8 cellular contexts compared by ENCODE assay signal in the genomic region with DNA sequence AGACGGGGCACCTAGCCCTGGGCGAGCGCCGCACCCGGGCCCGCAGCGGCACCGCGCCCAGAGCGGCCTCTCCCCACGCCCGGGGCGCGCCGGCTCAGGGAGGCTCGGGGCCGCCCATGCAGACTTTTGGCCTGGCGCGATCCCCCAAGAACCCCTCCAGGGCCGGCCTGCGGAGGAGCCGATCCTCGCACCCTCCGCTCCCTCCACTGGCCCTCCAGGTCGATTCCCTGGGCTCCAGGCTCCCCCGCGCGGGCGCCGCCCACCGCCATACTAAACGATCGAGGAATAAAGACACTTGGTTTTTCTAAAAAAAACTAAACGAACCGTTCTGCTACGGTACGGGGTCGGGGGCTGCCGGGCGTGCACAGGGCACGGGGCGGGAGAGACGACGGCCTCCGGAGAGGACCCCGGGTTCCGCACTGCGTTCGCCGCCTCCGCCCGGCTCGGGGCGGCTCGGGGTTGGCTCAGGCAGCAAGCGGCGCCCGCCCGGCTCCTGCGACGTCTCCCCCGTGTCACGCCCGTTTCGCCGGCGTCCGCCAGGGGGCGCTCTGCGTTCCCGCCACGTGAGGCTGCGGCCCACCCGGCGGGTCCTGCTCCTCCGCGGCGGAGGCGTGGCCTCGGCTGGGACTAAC. TPM values are rescaled to one million over a fixed set of nuclear protein-coding genes. Genes with fewer than 3 reads are reported as not detected.
A peak's percentile ranks its signal among the peaks of the same experiment; 100 is the strongest.
DNase-seq lines count a peak whose midpoint lies in the region; ATAC-seq and TF ChIP-seq lines count a peak whose summit lies in the region.

No MANE protein-coding gene starts in this region.

- ATAC-seq in HG02571 (IDR thresholded peaks at IDR 0.05; ENCODE audit: unreplicated experiment), result peak; percentile 76

- no peaks in the 10 kb centered on the region for H3K27me3 Mint-ChIP-seq in activated naive CD4-positive, alpha-beta T cell treated with anti-CD3 and anti-CD28 coated beads, Interleukin-2, amount 50 U/mL, for 24 hours

- peak overlapping the region; percentile 88 for H3K4me3 Mint-ChIP-seq in activated naive CD4-positive, alpha-beta T cell treated with anti-CD3 and anti-CD28 coated beads, Interleukin-2, amount 50 U/mL, for 24 hours

- peaks cover 9% of the 10 kb centered on the region for H3K79me2 ChIP-seq in osteoblast (ENCODE audit: insufficient read depth, low read length)

- peak overlapping the region; percentile 91 for H3K9ac ChIP-seq in SK-N-MC (ENCODE audit: insufficient read length)

- H4K20me1 ChIP-seq in osteoblast (ENCODE audit: insufficient read depth, low read length), result peaks cover 26% of the 10 kb centered on the region

- H3K4me2 ChIP-seq in osteoblast (ENCODE audit: insufficient read depth, low read length), result peak overlapping the region; percentile 79

- TF ChIP-seq POLR2A in GM10847 (IDR thresholded peaks at IDR 0.05; ENCODE audit: extremely low read depth, insufficient read length), result peak; percentile 48
- TF ChIP-seq POLR2A in NB4 (IDR thresholded peaks at IDR 0.05; ENCODE audit: extremely low read depth, insufficient read length), result no peak
- no peak for TF ChIP-seq POLR2A in testis (IDR thresholded peaks at IDR 0.05)

- H3K4me1 Mint-ChIP-seq in activated naive CD4-positive, alpha-beta T cell treated with anti-CD3 and anti-CD28 coated beads, Interleukin-2, amount 50 U/mL, for 24 hours, result peaks cover 16% of the 10 kb centered on the region

- H3K4me1 ChIP-seq in osteoblast (ENCODE audit: insufficient read depth, low read length) (peaks cover 9% of the 10 kb centered on the region), testis (peaks cover 6% of the 10 kb centered on the region)

- TF ChIP-seq CTCF in NB4 (IDR thresholded peaks at IDR 0.05; ENCODE audit: low read depth, low read length), result peak; percentile 53
- TF ChIP-seq CTCF in osteoblast (IDR thresholded peaks at IDR 0.05; ENCODE audit: extremely low read depth, low read depth, low read length), result peak; percentile 56
- TF ChIP-seq CTCF in testis (IDR thresholded peaks at IDR 0.05), result peak; percentile 96 to 99 (median 97)

- H3K27ac ChIP-seq in SK-N-MC (peak overlapping the region; percentile 73; the same call in 1 of the 2 replicates), osteoblast (ENCODE audit: low read depth, low read length) (no peak overlapping the region), testis (peak overlapping the region; percentile 65 to 95)

- peak; percentile 97 for DNase-seq in NB4 (ENCODE audit: low read depth)
- DNase-seq in SK-N-MC (ENCODE audit: low read depth, low spot score), result no peak
- DNase-seq in glomerular visceral epithelial cell (ENCODE audit: extremely low spot score), result peak; percentile 92
- DNase-seq in osteoblast (ENCODE audit: insufficient read length, low spot score, missing footprints), result peak; percentile 100
- peak; percentile 95 for DNase-seq in testis

- H3K9me3 Mint-ChIP-seq in activated naive CD4-positive, alpha-beta T cell treated with anti-CD3 and anti-CD28 coated beads, Interleukin-2, amount 50 U/mL, for 24 hours, result no peaks in the 10 kb centered on the region

- H3K9me3 ChIP-seq in SK-N-MC (ENCODE audit: low read depth, low read length) (no peaks in the 10 kb centered on the region), osteoblast (ENCODE audit: low read depth, low read length) (no peaks in the 10 kb centered on the region), testis (no peaks in the 10 kb centered on the region)

- intact Hi-C loops in testis (cut with DNase I; ENCODE audit: low total_unique reads), result loop anchor here (5.0 to 10.0 kb wide), 2 partner anchors 124 to 129 kb away; a partner anchor contains a TSS

- peak overlapping the region; percentile 35 for H3K27ac Mint-ChIP-seq in activated naive CD4-positive, alpha-beta T cell treated with anti-CD3 and anti-CD28 coated beads, Interleukin-2, amount 50 U/mL, for 24 hours

- H3K4me3 ChIP-seq in NB4 (ENCODE audit: low read depth, low read length), result peak overlapping the region; percentile 49
- H3K4me3 ChIP-seq in SK-N-MC, result peak overlapping the region; percentile 82
- H3K4me3 ChIP-seq in osteoblast (ENCODE audit: insufficient read depth, low read length), result peak overlapping the region; percentile 73
- H3K4me3 ChIP-seq in testis, result peak overlapping the region; percentile 72 to 74

- no peaks in the 10 kb centered on the region for H3K36me3 Mint-ChIP-seq in activated naive CD4-positive, alpha-beta T cell treated with anti-CD3 and anti-CD28 coated beads, Interleukin-2, amount 50 U/mL, for 24 hours

- H3K27me3 ChIP-seq in osteoblast (ENCODE audit: insufficient read depth, low read length), result no peaks in the 10 kb centered on the region
- no peaks in the 10 kb centered on the region for H3K27me3 ChIP-seq in testis

- H3K36me3 ChIP-seq in SK-N-MC (ENCODE audit: insufficient read depth, low read length) (peaks cover 17% of the 10 kb centered on the region; the same call in 1 of the 2 replicates), osteoblast (ENCODE audit: insufficient read depth, low read length) (peaks cover 27% of the 10 kb centered on the region), testis (ENCODE audit: low read depth, missing control alignments) (no peaks in the 10 kb centered on the region)

- 2% methylated on average over 64 of the region's 80 CpGs; no CpG with 5 or more reads in 1 of the 2 donors for WGBS in testis, 2 donors

- H2AFZ ChIP-seq in osteoblast (ENCODE audit: low read length), result no peak overlapping the region

RNA-seq across cellular contexts. Expression of a gene that starts 0.4 kb away (rescaled TPM):
- total RNA-seq in osteoblast (0.29 and 0.36 TPM in 2 replicates), testis (10 to 100 TPM in 1 of 2 donors, 1 to 10 TPM in 1; 5.3 to 13.4 TPM)
- polyA plus RNA-seq in testis (ENCODE audit: insufficient read depth, low read depth, low replicate concordance), result 11.5 TPM

RNA-seq across cellular contexts. Expression of a gene that starts 7.8 kb away (rescaled TPM):
- total RNA-seq in osteoblast (137 and 138 TPM in 2 replicates), testis (10 to 100 TPM; 29.2 to 50.7 TPM)
- 35.9 TPM for polyA plus RNA-seq in testis (ENCODE audit: insufficient read depth, low read depth, low replicate concordance)

RNA-seq across cellular contexts. Expression of a gene that starts 14.8 kb away (rescaled TPM):
- total RNA-seq in osteoblast (202 and 235 TPM in 2 replicates), testis (100 to 1,000 TPM; 220 to 262 TPM)
- polyA plus RNA-seq in testis (ENCODE audit: insufficient read depth, low read depth, low replicate concordance), result 297 TPM

RNA-seq across cellular contexts. Expression of a gene that starts 32.7 kb away (rescaled TPM):
- total RNA-seq in osteoblast (6.8 and 14.5 TPM in 2 replicates), testis (10 to 100 TPM in 1 of 2 donors, 1 to 10 TPM in 1; 6.6 to 11.1 TPM)
- 7.4 TPM for polyA plus RNA-seq in testis (ENCODE audit: insufficient read depth, low read depth, low replicate concordance)

RNA-seq across cellular contexts. Expression of a gene that starts 34.7 kb away (rescaled TPM):
- total RNA-seq in osteoblast (24.6 and 26.8 TPM in 2 replicates), testis (100 to 1,000 TPM; 227 to 294 TPM)
- polyA plus RNA-seq in testis (ENCODE audit: insufficient read depth, low read depth, low replicate concordance), result 784 TPM
